In the genomic region with DNA sequence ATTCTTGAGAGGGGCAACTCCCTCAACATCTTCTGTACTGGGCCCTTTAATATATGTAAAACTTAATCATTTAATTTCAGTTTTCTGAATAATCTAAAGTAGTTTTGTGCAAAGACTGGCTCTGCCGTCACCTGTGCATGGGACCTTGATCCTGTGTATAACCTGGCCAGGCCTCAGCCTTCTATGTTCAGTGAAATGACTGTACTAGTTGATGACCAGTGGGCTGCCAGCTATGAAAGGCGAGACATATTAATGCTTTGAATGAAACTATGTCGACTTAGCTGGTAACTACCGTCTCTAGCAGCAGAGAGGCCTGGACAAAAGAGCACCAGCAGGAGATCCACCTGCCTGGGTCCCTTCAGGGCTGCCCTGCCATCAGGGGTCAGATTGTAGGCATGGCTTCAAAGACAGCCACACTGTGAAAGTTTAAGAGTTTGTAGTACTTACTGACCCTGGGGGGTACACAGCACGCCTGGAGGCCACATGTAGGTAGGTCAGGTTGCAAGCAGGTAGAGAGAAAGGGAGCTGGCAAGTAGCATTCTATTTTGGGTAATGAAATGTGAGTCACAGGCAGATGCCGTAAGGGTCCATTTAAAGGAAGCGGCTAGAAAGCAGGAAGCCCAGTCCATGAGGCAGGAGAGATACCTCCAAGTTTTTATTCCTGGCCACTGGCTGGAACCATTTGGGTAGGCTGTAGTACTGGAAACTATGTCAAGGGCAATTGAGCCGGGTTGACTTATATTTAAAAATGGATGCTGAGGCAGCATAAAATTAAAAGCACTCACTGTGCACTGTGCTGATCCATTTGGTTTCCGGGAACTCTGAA, we compare ENCODE assay signal across 23 cellular contexts.
DNase-seq lines count a peak whose midpoint lies in the region; ATAC-seq, FAIRE-seq and TF ChIP-seq lines count a peak whose summit lies in the region.
"Had no signal": no experiment of that assay in that cellular context is flagged by ENCODE, and none has a peak within 500 bp of the region (broad histone marks: within the 10 kb centered on the region; RNA-seq: fewer than 3 reads in every experiment).

No MANE protein-coding gene starts in this region.

- H2BK12ac ChIP-seq in H1 (ENCODE audit: low read depth, low read length): no peak overlapping the region

- H3K56ac ChIP-seq in H1 (replicated peaks; ENCODE audit: insufficient read length, low read depth, low read length): no peak overlapping the region

- WGBS in H1 (ENCODE audit: extremely low coverage in 1 of 2, insufficient coverage in 1 of 2, insufficient read length in 1 of 2, insufficient replicate concordance in 2 of 2, low coverage in 1 of 2, low lambda C conversion rate in 2 of 2, missing lambda C conversion rate in 1 of 2), 2 experiments: 54% methylated on average over 9 of the region's 9 CpGs; no CpG with 5 or more reads in 1 of the 2 experiments

- TF ChIP-seq CTCF in GM12872 (IDR thresholded peaks at IDR 0.05; ENCODE audit: insufficient read depth, low read depth, low read length): 0 out of 3 replicates have a peak, but pooled peaks have one; percentile 12
- TF ChIP-seq CTCF in HEK293 (tag by site-specific recombination; IDR thresholded peaks at IDR 0.05): no peak
- TF ChIP-seq CTCF in H1 (IDR thresholded peaks at IDR 0.05; ENCODE audit: control extremely low read depth in 1 of 3, insufficient read depth in 1 of 3, low read depth in 1 of 3, low read length in 3 of 3): peak in 2 of 3 experiments; percentile 41 to 47; a peak in 2 of 4 replicates

- H3K36me3 ChIP-seq in HEK293 (ENCODE audit: control insufficient read depth in 2 of 2, insufficient read depth in 1 of 2, low read length in 2 of 2) (no peaks in the 10 kb centered on the region), H1 (ENCODE audit: control insufficient read depth in 2 of 4, insufficient read depth in 4 of 4, low read length in 3 of 4) (no peaks in the 10 kb centered on the region)

- H4K91ac ChIP-seq in H1 (replicated peaks; ENCODE audit: insufficient read length, low read length): no peak overlapping the region

- H4K8ac ChIP-seq in H1 (ENCODE audit: extremely low read depth, insufficient read depth, low read length): no peak overlapping the region

- DNase-seq in H1 (ENCODE audit: low read depth in 1 of 2, low spot score in 2 of 2) (peak; percentile 53 to 60), kidney tubule cell (ENCODE audit: low spot score) (peak; percentile 77), T-cell (no peak), GOT3 (lab: John Stamatoyannopoulos, UW) (no peak), dedifferentiated amniotic fluid mesenchymal stem cell (ENCODE audit: extremely low spot score) (no peak)
- no peak for DNase-seq in stimulated activated CD4-positive, alpha-beta T cell treated with anti-CD3 and anti-CD28 coated beads, Interleukin-2, amount 100 ng/mL, for 48 hours
- DNase-seq: activated CD4-positive, alpha-beta T cell treated with anti-CD3 and anti-CD28 coated beads, Interleukin-2, amount 50 U/mL, for 4 hours; activated effector memory CD4-positive, alpha-beta T cell treated with anti-CD3 and anti-CD28 coated beads, Interleukin-2, amount 50 U/mL, for 16 hours; activated naive CD8-positive, alpha-beta T cell treated with anti-CD3 and anti-CD28 coated beads, Interleukin-2, amount 50 U/mL, for 24 hours; body of pancreas; CD8-positive, alpha-beta memory T cell; DMS53; NCI-H1436; NCI-H2171; NCI-H526; SHP77 treated with DMSO at 0.1 percent for 48 hours; stimulated activated CD4-positive, alpha-beta T cell treated with anti-CD3 and anti-CD28 coated beads, Interleukin-12 subunit alpha, Interleukin-12 subunit beta, amount 100 ng/mL, for 4 hours; stimulated activated CD8-positive, alpha-beta memory T cell treated with anti-CD3 and anti-CD28 coated beads, Interleukin-4, amount 100 ng/mL, for 48 hours had no signal

- H3K9me3 ChIP-seq in HEK293 (ENCODE audit: control insufficient read depth, insufficient read depth, low read depth, low read length) (no peaks in the 10 kb centered on the region), H1 (ENCODE audit: insufficient read depth in 2 of 2, low read depth in 1 of 2, low read length in 1 of 2) (no peaks in the 10 kb centered on the region)
- H3K9me3 ChIP-seq: body of pancreas had no signal

- H3K9me3 Mint-ChIP-seq in T-cell: no peaks in the 10 kb centered on the region
- H3K9me3 Mint-ChIP-seq: activated naive CD8-positive, alpha-beta T cell treated with anti-CD3 and anti-CD28 coated beads, Interleukin-2, amount 50 U/mL, for 24 hours; CD8-positive, alpha-beta memory T cell had no signal

- no peak overlapping the region for H3K27ac ChIP-seq in HEK293 (ENCODE audit: extremely low read depth, low read depth, low read length)
- H3K27ac ChIP-seq in H1 (ENCODE audit: low read depth, low read length): no peak overlapping the region
- H3K27ac ChIP-seq: body of pancreas, hepatocyte had no signal

- H3K4me3 Mint-ChIP-seq in T-cell: no peak overlapping the region
- H3K4me3 Mint-ChIP-seq: activated naive CD8-positive, alpha-beta T cell treated with anti-CD3 and anti-CD28 coated beads, Interleukin-2, amount 50 U/mL, for 24 hours; CD8-positive, alpha-beta memory T cell had no signal

- H2AFZ ChIP-seq in H1 (ENCODE audit: low read length): no peak overlapping the region
- H2AFZ ChIP-seq: hepatocyte had no signal

- H3K14ac ChIP-seq in H1 (ENCODE audit: insufficient read length): no peak overlapping the region

- POLR2A ChIA-PET in HEK293 (lab: Yijun Ruan, JAX): no interaction called here
- POLR2A ChIA-PET in H1 (lab: Charles Lee; ENCODE audit: partially characterized antibody): no interaction called here
- POLR2A ChIA-PET in T-cell (lab: Charles Lee): no interaction called here

- H3K4ac ChIP-seq in H1 (replicated peaks; ENCODE audit: insufficient read length, low read depth, low read length): no peak overlapping the region

- H2AK5ac ChIP-seq in H1 (ENCODE audit: low read depth, low read length): no peak overlapping the region

- TF ChIP-seq POLR2A in H1 (IDR thresholded peaks at IDR 0.05; ENCODE audit: control extremely low read depth in 1 of 2, low read depth in 2 of 2, low read length in 2 of 2): no peak

- H3K18ac ChIP-seq in H1 (ENCODE audit: extremely low read depth, low read length): no peak overlapping the region

- no peaks in the 10 kb centered on the region for H3K36me3 Mint-ChIP-seq in T-cell
- H3K36me3 Mint-ChIP-seq: CD8-positive, alpha-beta memory T cell had no signal

- H3K4me3 ChIP-seq in HEK293 (ENCODE audit: low read depth, low read length) (no peak overlapping the region), H1 (ENCODE audit: extremely low read depth in 1 of 4, insufficient read depth in 2 of 4, low read depth in 3 of 4, low read length in 4 of 4) (peak overlapping the region in 2 of 4 experiments; percentile 3 to 11; a peak in 1 of 8 replicates)
- H3K4me3 ChIP-seq: body of pancreas, hepatocyte had no signal

- H3K79me1 ChIP-seq in H1 (ENCODE audit: low read depth, low read length): no peaks in the 10 kb centered on the region

- H3K27me3 ChIP-seq in H1 (replicated peaks in 1 of 4; ENCODE audit: control insufficient read depth in 3 of 4, extremely low read depth in 1 of 4, insufficient read depth in 3 of 4, low read length in 3 of 4): no peaks in the 10 kb centered on the region
- H3K27me3 ChIP-seq: body of pancreas, hepatocyte had no signal

- no peak overlapping the region for H2BK120ac ChIP-seq in H1 (replicated peaks; ENCODE audit: low read depth, low read length)

- peak overlapping the region; percentile 39 to 51; a peak in 3 of 4 replicates for H3K4me2 ChIP-seq in H1 (ENCODE audit: insufficient read depth in 1 of 2, low read depth in 2 of 2, low read length in 2 of 2)
- H3K4me2 ChIP-seq: hepatocyte had no signal

- peaks cover 0 to 27% of the 10 kb centered on the region in 2 experiments; a peak in 2 of 4 replicates for H3K79me2 ChIP-seq in H1 (ENCODE audit: control insufficient read depth in 1 of 2, insufficient read depth in 2 of 2, low read length in 2 of 2)

- peak; percentile 73 for FAIRE-seq in H1 (lab: Jason Lieb, UNC)
- FAIRE-seq: GM12892, GM19239 had no signal

- no peak overlapping the region for H3K27ac Mint-ChIP-seq in T-cell
- H3K27ac Mint-ChIP-seq: activated naive CD8-positive, alpha-beta T cell treated with anti-CD3 and anti-CD28 coated beads, Interleukin-2, amount 50 U/mL, for 24 hours; CD8-positive, alpha-beta memory T cell had no signal

- H3K9ac ChIP-seq in H1 (replicated peaks in 1 of 4; ENCODE audit: extremely low read depth in 1 of 4, low read depth in 3 of 4, low read length in 3 of 4): no peak overlapping the region

- peaks cover 5 to 8% of the 10 kb centered on the region in 2 experiments for H4K20me1 ChIP-seq in H1 (replicated peaks in 1 of 2; ENCODE audit: control insufficient read depth in 1 of 2, insufficient read depth in 2 of 2, low read length in 2 of 2)

- CTCF ChIA-PET in HEK293 (lab: Yijun Ruan, JAX) (no interaction called here), H1 (lab: Charles Lee; ENCODE audit: partially characterized antibody) (interaction anchor here (0.5 to 1.9 kb wide), 6 partner anchors 10 to 174 kb away, joined by 3 to 6 read pairs (median 3); no protein-coding TSS in a partner anchor), T-cell (lab: Charles Lee) (no interaction called here)

- no peak overlapping the region for H2BK5ac ChIP-seq in H1 (ENCODE audit: low read depth, low read length)

- no peak; a peak in 1 of 3 replicates for TF ChIP-seq EP300 in H1 (IDR thresholded peaks at IDR 0.05; ENCODE audit: borderline replicate concordance in 1 of 2, low read depth in 2 of 2, low read length in 2 of 2)

- no peaks in the 10 kb centered on the region for H3K4me1 Mint-ChIP-seq in T-cell
- H3K4me1 Mint-ChIP-seq: activated naive CD8-positive, alpha-beta T cell treated with anti-CD3 and anti-CD28 coated beads, Interleukin-2, amount 50 U/mL, for 24 hours; CD8-positive, alpha-beta memory T cell had no signal

- no peaks in the 10 kb centered on the region for H3K23me2 ChIP-seq in H1 (ENCODE audit: low read depth, low read length)

- no peak overlapping the region for H2BK20ac ChIP-seq in H1 (ENCODE audit: low read length)

- no peak overlapping the region for H3K23ac ChIP-seq in H1 (ENCODE audit: insufficient read length)

- peaks cover 0 to 4% of the 10 kb centered on the region in 2 donors for H3K27me3 Mint-ChIP-seq in T-cell

- ATAC-seq in T-cell (replicated peaks in 1 of 4): no peak
- ATAC-seq: activated naive CD8-positive, alpha-beta T cell treated with anti-CD3 and anti-CD28 coated beads, Interleukin-2, amount 50 U/mL, for 24 hours; body of pancreas had no signal

- H4K5ac ChIP-seq in H1 (ENCODE audit: insufficient read length, low read depth, low read length): no peak overlapping the region

- H3K4me1 ChIP-seq in HEK293 (ENCODE audit: control insufficient read depth, insufficient read depth, low read length) (peaks cover 15% of the 10 kb centered on the region), H1 (replicated peaks in 1 of 4; ENCODE audit: control insufficient read depth in 3 of 4, insufficient read depth in 4 of 4, low read length in 3 of 4) (peaks cover 0 to 11% (median 6%) of the 10 kb centered on the region in 4 experiments; a peak in 3 of 7 replicates)
- H3K4me1 ChIP-seq: body of pancreas had no signal

- TF ChIP-seq RAD21 in H1 (IDR thresholded peaks at IDR 0.05 in 1 of 2, conservative IDR thresholded peaks at IDR 0.05 in 1 of 2; ENCODE audit: low read depth in 2 of 2, low read length in 2 of 2): peak; percentile 18 to 34; a peak in 2 of 4 replicates

- no peak overlapping the region for H2BK15ac ChIP-seq in H1 (ENCODE audit: low read length)

TF ChIP-seq in H1, 55 proteins besides CTCF, POLR2A, EP300 and RAD21 (continues in another document):
- peak; percentile 37; the same call in 1 of the 2 replicates for TF ChIP-seq TCF12 (IDR thresholded peaks at IDR 0.05; ENCODE audit: low read depth, low read length)

Comparison
In these comparisons a context has a peak if more than half of its experiments do, and no peak if none do; other contexts are left out.
1. DNase-seq: peak in H1 (2 of 2) and kidney tubule cell (single experiment); none in stimulated activated CD4-positive, alpha-beta T cell treated with anti-CD3 and anti-CD28 coated beads, Interleukin-2, amount 100 ng/mL, for 48 hours (0 of 2), T-cell (0 of 34), GOT3 (single experiment) and dedifferentiated amniotic fluid mesenchymal stem cell (single experiment).